8 cellular contexts compared by ENCODE assay signal in genomic region chr13:24272452-24273161, GRCh38. TPM values are rescaled to one million over a fixed set of nuclear protein-coding genes. Genes with fewer than 3 reads are reported as not detected.
DNase-seq lines count a peak whose midpoint lies in the region; ATAC-seq and TF ChIP-seq lines count a peak whose summit lies in the region.

No MANE protein-coding gene starts in this region.

- no peaks in the 10 kb centered on the region for H3K27me3 Mint-ChIP-seq in IgD-negative memory B cell

- H3K27ac ChIP-seq in adrenal gland (peak overlapping the region; percentile 88 to 94 (median 90)), right lobe of liver (peak overlapping the region; percentile 67 to 82 (median 74)), stomach smooth muscle (ENCODE audit: low read length) (peak overlapping the region; percentile 89)

- peak overlapping the region; percentile 49 to 60 for H3K9ac ChIP-seq in stomach smooth muscle (ENCODE audit: low read length in 2 of 2)

- H3K9me3 Mint-ChIP-seq in IgD-negative memory B cell: no peaks in the 10 kb centered on the region

- 40 to 60% (median 46%) methylated on average over 13 to 18 of the region's 18 CpGs for WGBS in adrenal gland, 4 donors
- WGBS in right lobe of liver (ENCODE audit: insufficient coverage, low coverage, low lambda C conversion rate, missing lambda C conversion rate): 80% methylated on average over 2 of the region's 18 CpGs

- H3K36me3 ChIP-seq in adrenal gland (replicated peaks in 1 of 2) (no peaks in the 10 kb centered on the region), right lobe of liver (no peaks in the 10 kb centered on the region), stomach smooth muscle (ENCODE audit: control insufficient read depth in 2 of 2, insufficient read depth in 2 of 2, low read length in 2 of 2) (no peaks in the 10 kb centered on the region)

- no peak for TF ChIP-seq CTCF in adrenal gland (IDR thresholded peaks at IDR 0.05)
- no peak for TF ChIP-seq CTCF in right lobe of liver (IDR thresholded peaks at IDR 0.05)
- no peak for TF ChIP-seq CTCF in foreskin fibroblast (IDR thresholded peaks at IDR 0.05; ENCODE audit: low read depth, low read length)

- H3K4me1 ChIP-seq in adrenal gland (replicated peaks in 1 of 2) (peaks cover 38 to 41% of the 10 kb centered on the region in 2 donors), right lobe of liver (peaks cover 0 to 49% (median 16%) of the 10 kb centered on the region in 4 donors), stomach smooth muscle (ENCODE audit: control insufficient read depth, insufficient read depth, low read length) (peaks cover 16% of the 10 kb centered on the region)

- H3K9me3 ChIP-seq in adrenal gland (replicated peaks in 1 of 3) (no peaks in the 10 kb centered on the region), right lobe of liver (no peaks in the 10 kb centered on the region), stomach smooth muscle (ENCODE audit: control insufficient read depth in 2 of 2, low read length in 2 of 2) (no peaks in the 10 kb centered on the region)

- H3K4me1 Mint-ChIP-seq in IgD-negative memory B cell: peaks cover 38 to 53% (median 41%) of the 10 kb centered on the region in 3 donors

- H3K27me3 ChIP-seq in adrenal gland (no peaks in the 10 kb centered on the region), right lobe of liver (no peaks in the 10 kb centered on the region), stomach smooth muscle (ENCODE audit: control insufficient read depth in 1 of 2, insufficient read depth in 2 of 2, low read length in 2 of 2) (no peaks in the 10 kb centered on the region)

- intact Hi-C loops in adrenal gland (cut with DNase I): no loop called here
- intact Hi-C loops in right lobe of liver (cut with DNase I): no loop called here

- DNase-seq in adrenal gland: peak; percentile 35 to 76 (median 56)
- no peak for DNase-seq in right lobe of liver
- DNase-seq in foreskin fibroblast: no peak
- no peak for DNase-seq in DMS114 treated with DMSO at 0.1 percent for 48 hours (lab: John Stamatoyannopoulos, UW; ENCODE audit: unreplicated experiment)

- H3K36me3 Mint-ChIP-seq in IgD-negative memory B cell: no peaks in the 10 kb centered on the region

- H3K27ac Mint-ChIP-seq in IgD-negative memory B cell: peak overlapping the region; percentile 95 to 99 (median 97)

- no peak for ATAC-seq in right lobe of liver
- no peak for ATAC-seq in GM19467 (IDR thresholded peaks at IDR 0.05; ENCODE audit: unreplicated experiment)
- no peak for ATAC-seq in HG02588 (IDR thresholded peaks at IDR 0.05; ENCODE audit: unreplicated experiment)

- H3K4me3 Mint-ChIP-seq in IgD-negative memory B cell: peak overlapping the region; percentile 16 to 98 (median 52)

- H3K4me3 ChIP-seq in adrenal gland (peak overlapping the region in 2 of 4 donors; percentile 21 to 54), right lobe of liver (peak overlapping the region in 1 of 3 donors; percentile 39), stomach smooth muscle (ENCODE audit: low read length in 2 of 2) (peak overlapping the region; percentile 71 to 74), foreskin fibroblast (ENCODE audit: low read depth in 1 of 2, low read length in 2 of 2) (peak overlapping the region in 1 of 2 donors; percentile 24)

- no peak for TF ChIP-seq POLR2A in adrenal gland (IDR thresholded peaks at IDR 0.05)
- no peak for TF ChIP-seq POLR2A in right lobe of liver (IDR thresholded peaks at IDR 0.05)

RNA-seq across cellular contexts. Expression of gene C1QTNF9, which starts 36.8 kb away (rescaled TPM):
- polyA plus RNA-seq in IgD-negative memory B cell (not detected), adrenal gland (under 1 TPM in 2 of 3 donors, not detected in 1; 0.16 to 0.94 TPM)
- total RNA-seq in adrenal gland (under 1 TPM in 1 of 8 donors, not detected in 7; 0.11 TPM), right lobe of liver (under 1 TPM in 4 of 6 experiments, not detected in 2; 0.11 to 0.21 (median 0.17) TPM)

Comparison
In these comparisons a context has a peak if more than half of its experiments do, and no peak if none do; other contexts are left out.
1. DNase-seq: peak in adrenal gland (7 of 7); none in right lobe of liver (0 of 3), foreskin fibroblast (0 of 2) and DMS114 treated with DMSO at 0.1 percent for 48 hours (single experiment).
2. Peak in every context shown above with its lines, with median percentiles within 50 percentile points of each other: H3K27ac ChIP-seq.